ENCODE assay signal across 8 cellular contexts in the genomic region with DNA sequence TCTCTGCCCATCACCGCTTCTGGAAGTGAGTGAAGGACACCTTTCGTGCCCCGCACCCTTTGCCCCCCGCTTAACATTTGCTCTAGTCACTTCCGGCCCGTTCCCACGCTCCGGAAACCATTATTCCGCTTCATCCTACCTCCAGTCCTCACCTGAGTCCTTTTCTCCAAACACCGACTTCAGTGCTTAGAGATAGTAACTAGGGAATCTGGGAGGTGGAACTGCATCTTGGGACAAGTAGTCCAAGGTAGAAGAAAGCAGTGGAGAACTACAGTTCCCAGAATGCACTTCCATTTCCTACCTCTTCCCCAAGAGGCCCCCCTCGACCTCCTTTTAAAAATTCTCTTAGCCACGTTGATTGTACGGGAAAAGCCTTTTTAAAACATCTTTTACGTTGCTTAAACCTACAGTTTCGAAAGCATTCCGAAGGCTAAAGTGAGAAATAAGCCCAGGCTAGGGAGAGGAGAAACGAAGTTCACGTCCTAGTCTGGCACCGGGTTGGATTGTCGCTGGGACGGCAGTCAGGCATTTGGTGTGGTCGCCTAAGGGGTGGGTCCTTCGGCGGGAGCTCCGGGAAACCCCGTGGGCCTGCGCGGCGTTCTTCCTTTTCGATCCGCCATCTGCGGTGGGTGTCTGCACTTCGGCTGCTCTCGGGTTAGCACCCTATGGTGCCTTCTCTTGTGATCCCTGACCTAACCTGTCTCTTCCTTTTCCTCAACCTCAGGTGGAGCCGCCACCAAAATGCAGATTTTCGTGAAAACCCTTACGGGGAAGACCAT. TPM values are rescaled to one million over a fixed set of nuclear protein-coding genes. Genes with fewer than 3 reads are reported as not detected.
DNase-seq lines count a peak whose midpoint lies in the region; TF ChIP-seq lines count a peak whose summit lies in the region.

A gene (minus strand): TSS at position 210 of the 779 bp plus-strand sequence. CDS start 9,882 bp downstream, outside the sequence.
A gene (plus strand): TSS at position 605 of the 779 bp plus-strand sequence. CDS start 137 bp downstream, at position 742.

- DNase-seq in ELF-1 (ENCODE audit: low read depth, low spot score) = peak; percentile 95
- DNase-seq in H7 = peak; percentile 84
- peak; percentile 97 for DNase-seq in M059J (ENCODE audit: low read depth)
- peak; percentile 99 to 100 for DNase-seq in SHP77 (lab: John Stamatoyannopoulos, UW)
- DNase-seq in activated effector memory CD4-positive, alpha-beta T cell treated with anti-CD3 and anti-CD28 coated beads, Interleukin-2, amount 50 U/mL, for 16 hours = peak; percentile 98
- peak; percentile 89 to 97 for DNase-seq in foreskin fibroblast
- DNase-seq in neural crest cell (ENCODE audit: low read depth, low spot score) = peak; percentile 97

- TF ChIP-seq CTCF in foreskin fibroblast (IDR thresholded peaks at IDR 0.05; ENCODE audit: low read depth, low read length) (no peak), neural crest cell (conservative IDR thresholded peaks at IDR 0.05) (no peak)

- H3K27me3 ChIP-seq in H7 (ENCODE audit: control insufficient read depth, insufficient read depth, low read length) (no peaks in the 10 kb centered on the region), stomach smooth muscle (ENCODE audit: control insufficient read depth in 1 of 2, insufficient read depth in 2 of 2, low read length in 2 of 2) (no peaks in the 10 kb centered on the region)

- no peaks in the 10 kb centered on the region for H3K27me3 Mint-ChIP-seq in neural crest cell (ENCODE audit: low read depth)

- H3K36me3 Mint-ChIP-seq in neural crest cell (ENCODE audit: low read depth) = peaks cover 12% of the 10 kb centered on the region

- no peaks in the 10 kb centered on the region for H3K9me3 ChIP-seq in stomach smooth muscle (ENCODE audit: control insufficient read depth in 2 of 2, low read length in 2 of 2)

- peaks cover 54% of the 10 kb centered on the region for H3K4me1 Mint-ChIP-seq in neural crest cell

- H3K36me3 ChIP-seq in H7 (replicated peaks; ENCODE audit: control insufficient read depth, insufficient read depth, low read length) (peaks cover 25% of the 10 kb centered on the region), stomach smooth muscle (ENCODE audit: control insufficient read depth in 2 of 2, insufficient read depth in 2 of 2, low read length in 2 of 2) (peaks cover 16 to 20% of the 10 kb centered on the region in 2 donors)

- H3K4me1 ChIP-seq in stomach smooth muscle (ENCODE audit: control insufficient read depth, insufficient read depth, low read length) = peaks cover 15% of the 10 kb centered on the region

- peak within 1 kb of the TSS; percentile 98 to 99 for H3K9ac ChIP-seq in stomach smooth muscle (ENCODE audit: low read length in 2 of 2)

- no peaks in the 10 kb centered on the region for H3K9me3 Mint-ChIP-seq in neural crest cell

- peak within 1 kb of the TSS; percentile 97 for H3K27ac Mint-ChIP-seq in neural crest cell (ENCODE audit: unreplicated experiment)

- peak within 1 kb of the TSS; percentile 94 for H3K27ac ChIP-seq in stomach smooth muscle (ENCODE audit: low read length)

- H3K4me3 Mint-ChIP-seq in neural crest cell = peak within 1 kb of the TSS; percentile 95

- H3K4me3 ChIP-seq in H7 (ENCODE audit: insufficient read depth, low read depth, low read length) = peak within 1 kb of the TSS; percentile 91
- H3K4me3 ChIP-seq in foreskin fibroblast (ENCODE audit: low read depth in 1 of 2, low read length in 2 of 2) = peak within 1 kb of the TSS; percentile 62 to 93
- H3K4me3 ChIP-seq in stomach smooth muscle (ENCODE audit: low read length in 2 of 2) = peak within 1 kb of the TSS; percentile 96 to 99

RNA-seq across cellular contexts. Expression of the first gene that starts in this region (rescaled TPM):
- total RNA-seq in H7 (2014; rRNA removed; shearing (Covaris generic)) = 4.7 and 8.9 TPM in 2 replicates
- total RNA-seq in M059J (2014; rRNA removed; shearing (Covaris generic)) = 1.2 and 3.9 TPM in 2 replicates
- total RNA-seq in neural crest cell = 22.5 and 23.0 TPM in 2 replicates

RNA-seq across cellular contexts. Expression of the second gene that starts in this region (rescaled TPM):
- 1,807 and 1,879 TPM in 2 replicates for total RNA-seq in H7 (2014; rRNA removed; shearing (Covaris generic))
- 1,237 and 1,604 TPM in 2 replicates for total RNA-seq in M059J (2014; rRNA removed; shearing (Covaris generic))
- 901 and 948 TPM in 2 replicates for total RNA-seq in neural crest cell

Comparison
In these comparisons a context has a peak if more than half of its experiments do, and no peak if none do; other contexts are left out.
1. Peak in every context shown above with its lines: DNase-seq, H3K4me3 ChIP-seq and H3K27ac ChIP-seq.